In genomic region chr6:170403451-170403850, GRCh38 we compare ENCODE assay signal across 16 cellular contexts.
DNase-seq lines count a peak whose midpoint lies in the region; ATAC-seq, FAIRE-seq and TF ChIP-seq lines count a peak whose summit lies in the region.
"Had no signal": no experiment of that assay in that cellular context is flagged by ENCODE, and none has a peak within 500 bp of the region (broad histone marks: within the 10 kb centered on the region; RNA-seq: fewer than 3 reads in every experiment).

No MANE protein-coding gene starts in this region.

- H3K9me3 Mint-ChIP-seq in natural killer cell = peaks cover 0 to 2% of the 10 kb centered on the region in 2 donors
- H3K9me3 Mint-ChIP-seq in natural killer cell treated with Interleukin-12 subunit alpha and Interleukin-12 subunit beta and Interleukin-15 and Interleukin-18, amount 100 ng/mL, for 72 hours = no peaks in the 10 kb centered on the region
- H3K9me3 Mint-ChIP-seq: activated naive CD4-positive, alpha-beta T cell treated with anti-CD3 and anti-CD28 coated beads for 36 hours had no signal

- TF ChIP-seq CTCF in natural killer cell (IDR thresholded peaks at IDR 0.05) (no peak), keratinocyte (optimal IDR thresholded peaks at IDR 0.05 in 1 of 3, IDR thresholded peaks at IDR 0.05 in 1 of 3, conservative IDR thresholded peaks at IDR 0.05 in 1 of 3; ENCODE audit: extremely low read depth in 1 of 3, insufficient read depth in 2 of 3, low read length in 3 of 3) (no peak)

- H3K4me1 ChIP-seq in keratinocyte (ENCODE audit: control insufficient read depth, extremely low read depth, insufficient read depth, low read length) = peaks cover 47% of the 10 kb centered on the region
- H3K4me1 ChIP-seq: A549 had no signal

- H3K9me1 ChIP-seq in keratinocyte (ENCODE audit: control insufficient read depth, extremely low read depth, insufficient read depth, low read length) = no peaks in the 10 kb centered on the region

- H3K27me3 ChIP-seq in keratinocyte (ENCODE audit: control insufficient read depth, extremely low read depth, insufficient read depth, low read length) = no peaks in the 10 kb centered on the region
- H3K27me3 ChIP-seq: MG63 had no signal

- dilution Hi-C loops in keratinocyte (cut with MboI; ENCODE audit: extremely low pct_ligation_motif_present, low sequenced_read_pairs) = no loop called here

- intact Hi-C loops in natural killer cell (cut with micrococcal nuclease) = no loop called here

- peaks cover 14 to 26% of the 10 kb centered on the region in 2 experiments for H3K36me3 ChIP-seq in keratinocyte (ENCODE audit: control insufficient read depth in 2 of 2, extremely low read depth in 1 of 2, insufficient read depth in 2 of 2, low read length in 2 of 2)

- no peak overlapping the region for H2AFZ ChIP-seq in keratinocyte (ENCODE audit: control insufficient read depth, low read length)

- no peaks in the 10 kb centered on the region for H3K79me2 ChIP-seq in keratinocyte (ENCODE audit: control insufficient read depth, insufficient read depth, low read length)

- H3K4me1 Mint-ChIP-seq in natural killer cell = peaks cover 67 to 84% of the 10 kb centered on the region in 2 donors
- H3K4me1 Mint-ChIP-seq in natural killer cell treated with Interleukin-12 subunit alpha and Interleukin-12 subunit beta and Interleukin-15 and Interleukin-18, amount 100 ng/mL, for 72 hours (ENCODE audit: low read depth in 2 of 2) = peaks cover 19 to 60% of the 10 kb centered on the region in 2 donors

- no peak for FAIRE-seq in keratinocyte (lab: Jason Lieb, UNC)
- FAIRE-seq: A549, GM12878, urothelium cell line had no signal

- no peaks in the 10 kb centered on the region for H3K27me3 Mint-ChIP-seq in natural killer cell (ENCODE audit: low read depth in 2 of 2)
- H3K27me3 Mint-ChIP-seq in natural killer cell treated with Interleukin-12 subunit alpha and Interleukin-12 subunit beta and Interleukin-15 and Interleukin-18, amount 100 ng/mL, for 72 hours = no peaks in the 10 kb centered on the region

- no peaks in the 10 kb centered on the region for H4K20me1 ChIP-seq in keratinocyte (ENCODE audit: control insufficient read depth, extremely low read depth, insufficient read depth, low read length)

- H3K36me3 Mint-ChIP-seq in natural killer cell = no peaks in the 10 kb centered on the region
- H3K36me3 Mint-ChIP-seq in natural killer cell treated with Interleukin-12 subunit alpha and Interleukin-12 subunit beta and Interleukin-15 and Interleukin-18, amount 100 ng/mL, for 72 hours = peaks cover 4% of the 10 kb centered on the region

- DNase-seq in natural killer cell (no peak), ecto neural progenitor cell (ENCODE audit: low spot score) (peak; percentile 71), keratinocyte (ENCODE audit: low read depth, low spot score) (no peak), AG20443 (ENCODE audit: low spot score) (no peak), mesenteric fat pad (ENCODE audit: low spot score) (no peak), cerebellar nuclear complex (lab: John Stamatoyannopoulos, UW) (no peak)
- no peak for DNase-seq in natural killer cell treated with Interleukin-12 subunit alpha and Interleukin-12 subunit beta and Interleukin-15 and Interleukin-18, amount 100 ng/mL, for 72 hours (ENCODE audit: low spot score)
- DNase-seq: activated naive CD4-positive, alpha-beta T cell treated with anti-CD3 and anti-CD28 coated beads for 36 hours; MG63; NCI-H2171 treated with DMSO at 0.1 percent for 48 hours; T-helper 1 cell had no signal

- H3K4me2 ChIP-seq in keratinocyte (ENCODE audit: control insufficient read depth, extremely low read depth, insufficient read depth, low read depth, low read length) = no peak overlapping the region
- H3K4me2 ChIP-seq: A549 had no signal

- peak in 1 of 3 donors; percentile 17 for ATAC-seq in natural killer cell
- no peak for ATAC-seq in natural killer cell treated with Interleukin-12 subunit alpha and Interleukin-12 subunit beta and Interleukin-15 and Interleukin-18, amount 100 ng/mL, for 72 hours
- ATAC-seq in HG03175 (IDR thresholded peaks at IDR 0.05; ENCODE audit: unreplicated experiment) = no peak
- ATAC-seq: A549, GM12878 had no signal

- H3K9ac ChIP-seq in keratinocyte (ENCODE audit: control insufficient read depth, extremely low read depth, insufficient read depth, low read length) = no peak overlapping the region

- H3K4me3 ChIP-seq in keratinocyte (ENCODE audit: control insufficient read depth in 2 of 3, extremely low read depth in 1 of 3, insufficient read depth in 2 of 3, low read depth in 1 of 3, low read length in 3 of 3) = no peak overlapping the region
- H3K4me3 ChIP-seq: A549, GM12878, MG63 had no signal

- peak overlapping the region; percentile 96 for H3K27ac ChIP-seq in keratinocyte (ENCODE audit: control insufficient read depth, insufficient read depth, low read length)
- H3K27ac ChIP-seq: A549, HL-60 had no signal

- peak overlapping the region; percentile 58 for H3K4me3 Mint-ChIP-seq in natural killer cell
- H3K4me3 Mint-ChIP-seq in natural killer cell treated with Interleukin-12 subunit alpha and Interleukin-12 subunit beta and Interleukin-15 and Interleukin-18, amount 100 ng/mL, for 72 hours = no peak overlapping the region
- H3K4me3 Mint-ChIP-seq: activated naive CD4-positive, alpha-beta T cell treated with anti-CD3 and anti-CD28 coated beads for 36 hours had no signal

- H3K27ac Mint-ChIP-seq in natural killer cell = peak overlapping the region; percentile 82
- H3K27ac Mint-ChIP-seq in natural killer cell treated with Interleukin-12 subunit alpha and Interleukin-12 subunit beta and Interleukin-15 and Interleukin-18, amount 100 ng/mL, for 72 hours = peak overlapping the region in 1 of 2 donors; percentile 27
- H3K27ac Mint-ChIP-seq: activated naive CD4-positive, alpha-beta T cell treated with anti-CD3 and anti-CD28 coated beads for 36 hours had no signal

- H3K9me3 ChIP-seq in keratinocyte (ENCODE audit: control insufficient read depth, low read depth, low read length) = peaks cover 6% of the 10 kb centered on the region
- H3K9me3 ChIP-seq: A549, MG63 had no signal
